ENCODE assay signal across 17 cellular contexts in the genomic region with DNA sequence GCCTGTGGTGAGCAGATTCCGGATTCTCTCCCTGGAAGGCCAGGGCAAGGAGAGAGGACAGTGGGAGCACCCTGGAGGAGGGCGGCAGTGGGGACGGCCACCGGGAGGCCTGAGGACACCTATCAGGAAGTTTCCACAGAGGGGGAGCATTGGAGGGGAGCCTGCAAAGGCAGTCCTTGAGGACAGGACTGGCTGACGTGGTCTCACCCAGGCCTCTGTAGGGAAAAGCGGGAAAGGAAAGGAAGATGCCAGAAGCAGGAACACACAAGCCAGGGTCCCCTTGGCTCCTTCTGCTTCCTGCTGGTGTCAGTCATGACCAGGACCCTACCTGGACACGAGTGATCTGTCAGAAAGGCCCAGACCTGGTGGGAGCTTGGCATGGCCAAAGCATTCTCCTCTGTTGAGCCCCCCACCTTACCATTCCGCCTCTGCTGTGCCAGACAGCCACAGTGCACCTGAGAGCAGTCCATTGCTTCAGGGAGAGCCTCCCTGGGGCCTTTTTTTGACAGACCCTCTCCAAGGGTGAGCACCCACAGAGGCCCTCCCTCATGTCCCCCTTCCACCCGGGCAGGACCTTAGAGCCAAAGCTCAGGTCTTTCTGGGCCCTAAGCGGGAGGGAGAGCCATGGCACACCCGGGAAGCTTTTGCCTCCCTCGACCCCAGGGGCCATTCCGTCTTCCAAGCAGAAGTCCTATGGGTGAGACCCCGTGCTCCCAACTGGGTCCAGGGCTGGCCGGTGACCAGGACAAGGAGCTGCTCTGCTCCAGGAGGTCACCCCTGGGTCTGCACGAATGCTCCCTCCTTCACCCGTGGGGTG.
"Had no signal": no experiment of that assay in that cellular context is flagged by ENCODE, and none has a peak within 500 bp of the region (broad histone marks: within the 10 kb centered on the region; RNA-seq: fewer than 3 reads in every experiment).

No MANE protein-coding gene starts in this region.

- H3K27ac ChIP-seq: gastroesophageal sphincter, heart right ventricle, lower lobe of right lung, prostate gland, skin epidermis, stomach, thoracic aorta, WERI-Rb-1 had no signal

- H3K27me3 ChIP-seq: heart right ventricle had no signal

- H3K36me3 ChIP-seq: gastroesophageal sphincter, heart right ventricle, lower lobe of right lung, prostate gland, stomach, thoracic aorta, WERI-Rb-1 had no signal

- H3K4me1 ChIP-seq: gastroesophageal sphincter, heart right ventricle, lower lobe of right lung, prostate gland had no signal

- H3K4me3 ChIP-seq: gastroesophageal sphincter, heart right ventricle, lower lobe of right lung, prostate gland, skin epidermis, stomach, thoracic aorta had no signal

- H3K9me3 ChIP-seq: gastroesophageal sphincter, heart right ventricle, lower lobe of right lung, prostate gland, stomach, thoracic aorta had no signal

- DNase-seq: activated CD4-positive, alpha-beta T cell treated with anti-CD3 and anti-CD28 coated beads for 1 hour; activated naive CD4-positive, alpha-beta T cell treated with Interleukin-2 at 50 U/mL for 16 hours; anterior cingulate cortex; caudate nucleus; lower lobe of right lung; nucleus accumbens; right cardiac atrium; stimulated activated CD4-positive, alpha-beta T cell treated with anti-CD3 and anti-CD28 coated beads, Interleukin-15, amount 100 ng/mL, for 24 hours; stimulated activated CD4-positive, alpha-beta T cell treated with anti-CD3 and anti-CD28 coated beads, Interleukin-2, amount 100 ng/mL, for 48 hours; stomach; SW 1271 had no signal
